Comparison of ENCODE assay signal across 22 cellular contexts in genomic region chr2:36613801-36614200, GRCh38.
"Had no signal": no experiment of that assay in that cellular context is flagged by ENCODE, and none has a peak within 500 bp of the region (broad histone marks: within the 10 kb centered on the region; RNA-seq: fewer than 3 reads in every experiment).

No MANE protein-coding gene starts in this region.

- DNase-seq: cortex of kidney; dorsolateral prefrontal cortex; effector CD8-positive, alpha-beta T cell; gastrocnemius medialis; head of caudate nucleus; left colon; left ventricle myocardium inferior; lower lobe of right lung; natural killer cell; stimulated activated CD4-positive, alpha-beta T cell treated with anti-CD3 and anti-CD28 coated beads, Interleukin-2, amount 100 ng/mL, for 24 hours; stimulated activated CD4-positive, alpha-beta T cell treated with anti-CD3 and anti-CD28 coated beads, Interleukin-4, amount 100 ng/mL, for 24 hours; stimulated activated naive CD4-positive, alpha-beta T cell treated with Interleukin-2 at 50 U/mL for 16 hours; stomach; thyroid gland had no signal

- H3K79me2 ChIP-seq: parathyroid adenoma had no signal

- H3K9me3 ChIP-seq: esophagus muscularis mucosa, gastrocnemius medialis, left ventricle myocardium inferior, lower lobe of right lung, neutrophil, right atrium auricular region, stomach, thyroid gland had no signal

- H3K4me3 ChIP-seq: dorsolateral prefrontal cortex, esophagus muscularis mucosa, gastrocnemius medialis, left ventricle myocardium inferior, lower lobe of right lung, right atrium auricular region, stomach, thyroid gland had no signal

- H2AFZ ChIP-seq: parathyroid adenoma had no signal

- H3K4me3 Mint-ChIP-seq: natural killer cell; stimulated activated effector memory CD8-positive, alpha-beta T cell treated with anti-CD3 and anti-CD28 coated beads, Interleukin-12 subunit alpha, Interleukin-12 subunit beta, amount 100 ng/mL, for 72 hours; type B pancreatic cell had no signal

- H3K27ac ChIP-seq: dorsolateral prefrontal cortex, esophagus muscularis mucosa, gastrocnemius medialis, left ventricle myocardium inferior, lower lobe of right lung, neutrophil, parathyroid adenoma, right atrium auricular region, stomach, thyroid gland had no signal

- H3K9ac ChIP-seq: parathyroid adenoma had no signal

- H3K9me3 Mint-ChIP-seq: natural killer cell; stimulated activated effector memory CD8-positive, alpha-beta T cell treated with anti-CD3 and anti-CD28 coated beads, Interleukin-12 subunit alpha, Interleukin-12 subunit beta, amount 100 ng/mL, for 72 hours; type B pancreatic cell had no signal

- ATAC-seq: gastrocnemius medialis; left colon; lower lobe of right lung; natural killer cell; sciatic nerve; stimulated activated effector memory CD8-positive, alpha-beta T cell treated with anti-CD3 and anti-CD28 coated beads, Interleukin-12 subunit alpha, Interleukin-12 subunit beta, amount 100 ng/mL, for 72 hours had no signal

- H3K27me3 ChIP-seq: dorsolateral prefrontal cortex, esophagus muscularis mucosa, gastrocnemius medialis, neutrophil, right atrium auricular region, stomach, thyroid gland had no signal

- H3K4me1 ChIP-seq: esophagus muscularis mucosa, gastrocnemius medialis, left ventricle myocardium inferior, lower lobe of right lung, parathyroid adenoma, right atrium auricular region, stomach, thyroid gland had no signal

- H3K4me1 Mint-ChIP-seq: natural killer cell had no signal

- H3K36me3 Mint-ChIP-seq: natural killer cell; stimulated activated effector memory CD8-positive, alpha-beta T cell treated with anti-CD3 and anti-CD28 coated beads, Interleukin-12 subunit alpha, Interleukin-12 subunit beta, amount 100 ng/mL, for 72 hours; type B pancreatic cell had no signal

- H3K27me3 Mint-ChIP-seq: progenitor cell of endocrine pancreas, type B pancreatic cell had no signal

- H3K36me3 ChIP-seq: esophagus muscularis mucosa, gastrocnemius medialis, left ventricle myocardium inferior, lower lobe of right lung, neutrophil, right atrium auricular region, stomach, thyroid gland had no signal

- H3K27ac Mint-ChIP-seq: natural killer cell; progenitor cell of endocrine pancreas; stimulated activated effector memory CD8-positive, alpha-beta T cell treated with anti-CD3 and anti-CD28 coated beads, Interleukin-12 subunit alpha, Interleukin-12 subunit beta, amount 100 ng/mL, for 72 hours; type B pancreatic cell had no signal
